In genomic region chr12:54958048-54958658, GRCh38 we compare ENCODE assay signal across 8 cellular contexts. TPM values are rescaled to one million over a fixed set of nuclear protein-coding genes. Genes with fewer than 3 reads are reported as not detected.
DNase-seq lines count a peak whose midpoint lies in the region; ATAC-seq, FAIRE-seq and TF ChIP-seq lines count a peak whose summit lies in the region.

No MANE protein-coding gene starts in this region.

- H3K36me3 ChIP-seq in OCI-LY1 (ENCODE audit: insufficient read depth, low read length) (peaks cover 89% of the 10 kb centered on the region), trophoblast cell (ENCODE audit: control insufficient read depth in 1 of 2, insufficient read depth in 2 of 2, low read length in 2 of 2) (no peaks in the 10 kb centered on the region)

- H3K9me3 ChIP-seq in OCI-LY1 (ENCODE audit: low read length) = no peaks in the 10 kb centered on the region
- H3K9me3 ChIP-seq in trophoblast cell (ENCODE audit: insufficient read depth, low read depth, low read length) = no peaks in the 10 kb centered on the region

- H3K4me2 ChIP-seq in OCI-LY1 (ENCODE audit: low read length) = no peak overlapping the region
- H3K4me2 ChIP-seq in trophoblast cell (ENCODE audit: low read length) = no peak overlapping the region

- H3K27ac ChIP-seq in OCI-LY1 (ENCODE audit: low read depth, low read length, poor library complexity, severe bottlenecking) = no peak overlapping the region
- H3K27ac ChIP-seq in trophoblast cell (ENCODE audit: low read depth, low read length) = no peak overlapping the region

- no peaks in the 10 kb centered on the region for H3F3A ChIP-seq in OCI-LY1 (ENCODE audit: insufficient read depth, low read length)

- H3K14ac ChIP-seq in trophoblast cell (ENCODE audit: low read length) = no peak overlapping the region

- H3K9me2 ChIP-seq in OCI-LY1 (ENCODE audit: low read depth, low read length) = no peaks in the 10 kb centered on the region

- H4K12ac ChIP-seq in trophoblast cell (ENCODE audit: low read depth, low read length) = no peak overlapping the region

- H3K27ac Mint-ChIP-seq in activated naive CD4-positive, alpha-beta T cell treated with anti-CD3 and anti-CD28 coated beads, Interleukin-2, amount 10 ng/mL, durations not matched to agents 7 days and 5 days = no peak overlapping the region

- CTCF ChIA-PET in activated naive CD4-positive, alpha-beta T cell treated with anti-CD3 and anti-CD28 coated beads, Interleukin-2, amount 10 ng/mL, durations not matched to agents 7 days and 5 days (lab: Charles Lee) = interaction anchor here (0.6 to 6.3 kb wide), 16 partner anchors 8 to 240 kb away, joined by 3 to 55 read pairs (median 6); partner anchors contain the start of gene MUCL1

- H3K79me2 ChIP-seq in OCI-LY1 (ENCODE audit: insufficient read depth, low read length) = no peaks in the 10 kb centered on the region
- H3K79me2 ChIP-seq in trophoblast cell (ENCODE audit: control insufficient read depth, insufficient read depth, low read length, poor library complexity) = no peaks in the 10 kb centered on the region

- peaks cover 89% of the 10 kb centered on the region for H3K36me3 Mint-ChIP-seq in activated naive CD4-positive, alpha-beta T cell treated with anti-CD3 and anti-CD28 coated beads, Interleukin-2, amount 10 ng/mL, durations not matched to agents 7 days and 5 days

- H3K4me3 Mint-ChIP-seq in activated naive CD4-positive, alpha-beta T cell treated with anti-CD3 and anti-CD28 coated beads, Interleukin-2, amount 10 ng/mL, durations not matched to agents 7 days and 5 days = no peak overlapping the region

- H3K4me1 Mint-ChIP-seq in activated naive CD4-positive, alpha-beta T cell treated with anti-CD3 and anti-CD28 coated beads, Interleukin-2, amount 10 ng/mL, durations not matched to agents 7 days and 5 days = peaks cover 73% of the 10 kb centered on the region

- peaks cover 7% of the 10 kb centered on the region for H3K4me1 ChIP-seq in OCI-LY1 (ENCODE audit: insufficient read depth, low read length, severe bottlenecking)
- H3K4me1 ChIP-seq in trophoblast cell (ENCODE audit: control insufficient read depth in 1 of 2, insufficient read depth in 2 of 2, low read length in 2 of 2) = no peaks in the 10 kb centered on the region

- no peak overlapping the region for H2BK5ac ChIP-seq in trophoblast cell (ENCODE audit: low read depth, low read length, poor library complexity)

- H4K91ac ChIP-seq in trophoblast cell (ENCODE audit: low read depth, low read length) = no peak overlapping the region

- H3K9ac ChIP-seq in OCI-LY1 (ENCODE audit: low read length) (no peak overlapping the region), trophoblast cell (ENCODE audit: low read length) (no peak overlapping the region)

- H2BK12ac ChIP-seq in trophoblast cell (ENCODE audit: low read length) = no peak overlapping the region

- no peak for ATAC-seq in HG02763 (IDR thresholded peaks at IDR 0.05; ENCODE audit: unreplicated experiment)

- H3K4ac ChIP-seq in trophoblast cell (ENCODE audit: low read depth, low read length) = no peak overlapping the region

- no peak overlapping the region for H2AK5ac ChIP-seq in trophoblast cell (ENCODE audit: low read length)

- H3K27me3 ChIP-seq in OCI-LY1 (ENCODE audit: insufficient read depth, low read length) (no peaks in the 10 kb centered on the region), trophoblast cell (ENCODE audit: insufficient read depth, low read length) (no peaks in the 10 kb centered on the region)

- WGBS in trophoblast cell (ENCODE audit: extremely low coverage, insufficient coverage, insufficient read length) = 100% methylated on average over 2 of the region's 3 CpGs

- no peaks in the 10 kb centered on the region for H3K27me3 Mint-ChIP-seq in activated naive CD4-positive, alpha-beta T cell treated with anti-CD3 and anti-CD28 coated beads, Interleukin-2, amount 10 ng/mL, durations not matched to agents 7 days and 5 days

- no peak overlapping the region for H4K8ac ChIP-seq in trophoblast cell (ENCODE audit: low read depth, low read length)

- no peaks in the 10 kb centered on the region for H3K79me1 ChIP-seq in trophoblast cell (ENCODE audit: low read length)

- no peak for FAIRE-seq in HTR-8/SVneo (lab: Jason Lieb, UNC)

- H2AFZ ChIP-seq in OCI-LY1 (ENCODE audit: low read length) (no peak overlapping the region), trophoblast cell (ENCODE audit: insufficient read depth, low read length, poor library complexity) (no peak overlapping the region)

- H4K20me1 ChIP-seq in OCI-LY1 (ENCODE audit: insufficient read depth, low read length) = no peaks in the 10 kb centered on the region

- H3K18ac ChIP-seq in trophoblast cell (ENCODE audit: low read length) = no peak overlapping the region

- peaks cover 2% of the 10 kb centered on the region for H3K9me3 Mint-ChIP-seq in activated naive CD4-positive, alpha-beta T cell treated with anti-CD3 and anti-CD28 coated beads, Interleukin-2, amount 10 ng/mL, durations not matched to agents 7 days and 5 days

- no peak overlapping the region for H3K23ac ChIP-seq in trophoblast cell (ENCODE audit: low read length)

- no peak overlapping the region for H3K4me3 ChIP-seq in OCI-LY1 (ENCODE audit: low read depth, low read length, poor library complexity, severe bottlenecking)
- H3K4me3 ChIP-seq in trophoblast cell (ENCODE audit: low read depth, low read length) = no peak overlapping the region

- DNase-seq in activated CD8-positive, alpha-beta memory T cell treated with anti-CD3 and anti-CD28 coated beads, Interleukin-2, amount 50 U/mL, for 4 hours = peak; percentile 50
- no peak for DNase-seq in activated CD8-positive, alpha-beta memory T cell treated with anti-CD3 and anti-CD28 coated beads for 24 hours
- peak; percentile 35 for DNase-seq in HTR-8/SVneo (ENCODE audit: insufficient read length, low spot score)
- DNase-seq in activated naive CD4-positive, alpha-beta T cell treated with anti-CD3 and anti-CD28 coated beads, Interleukin-2, amount 10 ng/mL, durations not matched to agents 7 days and 5 days = peak; percentile 65
- DNase-seq in globus pallidus (ENCODE audit: low spot score) = peak; percentile 75
- DNase-seq in trophoblast cell = peak; percentile 67 to 82

- TF ChIP-seq CTCF in OCI-LY1 (IDR thresholded peaks at IDR 0.05; ENCODE audit: low read length) = peak; percentile 69

- no peak overlapping the region for H2BK120ac ChIP-seq in trophoblast cell (ENCODE audit: insufficient read depth, low read length, poor library complexity)

RNA-seq across cellular contexts. Expression of gene TESPA1, which starts 26.4 kb away (rescaled TPM):
- not detected in 2 replicates for polyA plus RNA-seq in trophoblast cell (2013)
